In genomic region chr9:72773570-72773969, GRCh38 we compare ENCODE assay signal across 19 cellular contexts.
DNase-seq lines count a peak whose midpoint lies in the region; ATAC-seq and TF ChIP-seq lines count a peak whose summit lies in the region.
"Had no signal": no experiment of that assay in that cellular context is flagged by ENCODE, and none has a peak within 500 bp of the region (broad histone marks: within the 10 kb centered on the region; RNA-seq: fewer than 3 reads in every experiment).

No MANE protein-coding gene starts in this region.

- H3K36me3 Mint-ChIP-seq in activated T-helper 17 cell treated with anti-CD3 and anti-CD28 coated beads, Interleukin-2, amount 50 U/mL, for 72 hours (ENCODE audit: low read depth), result no peaks in the 10 kb centered on the region
- no peaks in the 10 kb centered on the region for H3K36me3 Mint-ChIP-seq in activated CD4-positive, alpha-beta memory T cell treated with anti-CD3 and anti-CD28 coated beads for 36 hours

- no peaks in the 10 kb centered on the region for H3K9me3 ChIP-seq in ovary
- H3K9me3 ChIP-seq: Caco-2, prostate gland had no signal

- no peak for TF ChIP-seq EP300 in ovary (IDR thresholded peaks at IDR 0.05)

- DNase-seq in myocyte (ENCODE audit: low read depth) (peak; percentile 50), ovary (no peak), GM13976 (ENCODE audit: low spot score) (no peak)
- no peak for DNase-seq in activated CD4-positive, alpha-beta memory T cell treated with anti-CD3 and anti-CD28 coated beads for 36 hours
- DNase-seq: activated CD4-positive, alpha-beta T cell treated with anti-CD3 and anti-CD28 coated beads for 4 hours; activated CD8-positive, alpha-beta memory T cell treated with anti-CD3 and anti-CD28 coated beads, Interleukin-2, amount 50 U/mL, for 48 hours; activated naive CD4-positive, alpha-beta T cell; AML-193; Caco-2; H9; NCI-H1417 treated with DMSO at 0.1 percent for 48 hours; NCI-H2171; NCI-H748 treated with DMSO at 0.1 percent for 48 hours; PC-9 had no signal

- H3K4me3 Mint-ChIP-seq in activated T-helper 17 cell treated with anti-CD3 and anti-CD28 coated beads, Interleukin-2, amount 50 U/mL, for 72 hours, result no peak overlapping the region
- no peak overlapping the region for H3K4me3 Mint-ChIP-seq in activated CD4-positive, alpha-beta memory T cell treated with anti-CD3 and anti-CD28 coated beads for 36 hours
- H3K4me3 Mint-ChIP-seq: H9 had no signal

- WGBS in ovary, 3 donors, result 71 to 79% (median 75%) methylated on average over 2 of the region's 2 CpGs

- TF ChIP-seq POLR2A in ovary (IDR thresholded peaks at IDR 0.05), result no peak

- in situ Hi-C loops in GM13976 (cut with MboI; ENCODE audit: low sequenced_read_pairs, unreplicated experiment), result no loop called here

- H3K27ac ChIP-seq in ovary, result no peak overlapping the region
- H3K27ac ChIP-seq: PC-9, prostate gland had no signal

- intact Hi-C loops in activated CD4-positive, alpha-beta memory T cell treated with anti-CD3 and anti-CD28 coated beads for 36 hours (cut with micrococcal nuclease), result no loop called here
- intact Hi-C loops in ovary (cut with DNase I), result no loop called here

- POLR2A ChIA-PET in activated CD4-positive, alpha-beta memory T cell treated with anti-CD3 and anti-CD28 coated beads for 36 hours (lab: Charles Lee), result no interaction called here

- H3K36me3 ChIP-seq in ovary, result no peaks in the 10 kb centered on the region
- H3K36me3 ChIP-seq: prostate gland had no signal

- peak; percentile 67 for ATAC-seq in GM19395 (IDR thresholded peaks at IDR 0.05; ENCODE audit: unreplicated experiment)
- peak; percentile 68 for ATAC-seq in HG03378 (IDR thresholded peaks at IDR 0.05; ENCODE audit: unreplicated experiment)
- peak; percentile 39 for ATAC-seq in activated T-helper 17 cell treated with anti-CD3 and anti-CD28 coated beads, Interleukin-2, amount 50 U/mL, for 72 hours (replicated peaks)
- no peak for ATAC-seq in esophagus mucosa

- H3K4me3 ChIP-seq in ovary, result no peak overlapping the region
- H3K4me3 ChIP-seq: PC-9, prostate gland had no signal

- H3K27me3 Mint-ChIP-seq in activated T-helper 17 cell treated with anti-CD3 and anti-CD28 coated beads, Interleukin-2, amount 50 U/mL, for 72 hours, result peaks cover 26% of the 10 kb centered on the region
- peaks cover 7% of the 10 kb centered on the region for H3K27me3 Mint-ChIP-seq in activated CD4-positive, alpha-beta memory T cell treated with anti-CD3 and anti-CD28 coated beads for 36 hours

- no peaks in the 10 kb centered on the region for H3K9me3 Mint-ChIP-seq in activated T-helper 17 cell treated with anti-CD3 and anti-CD28 coated beads, Interleukin-2, amount 50 U/mL, for 72 hours
- H3K9me3 Mint-ChIP-seq in activated CD4-positive, alpha-beta memory T cell treated with anti-CD3 and anti-CD28 coated beads for 36 hours, result no peaks in the 10 kb centered on the region

- H3K27ac Mint-ChIP-seq in activated T-helper 17 cell treated with anti-CD3 and anti-CD28 coated beads, Interleukin-2, amount 50 U/mL, for 72 hours, result no peak overlapping the region
- H3K27ac Mint-ChIP-seq in activated CD4-positive, alpha-beta memory T cell treated with anti-CD3 and anti-CD28 coated beads for 36 hours, result no peak overlapping the region

- CTCF ChIA-PET in activated CD4-positive, alpha-beta memory T cell treated with anti-CD3 and anti-CD28 coated beads for 36 hours (lab: Charles Lee), result no interaction called here

- H3K4me1 ChIP-seq in ovary (ENCODE audit: insufficient read depth), result no peaks in the 10 kb centered on the region
- H3K4me1 ChIP-seq: Caco-2, prostate gland had no signal

- no peaks in the 10 kb centered on the region for H3K27me3 ChIP-seq in ovary

- H3K4me1 Mint-ChIP-seq in activated T-helper 17 cell treated with anti-CD3 and anti-CD28 coated beads, Interleukin-2, amount 50 U/mL, for 72 hours, result no peaks in the 10 kb centered on the region
- H3K4me1 Mint-ChIP-seq in activated CD4-positive, alpha-beta memory T cell treated with anti-CD3 and anti-CD28 coated beads for 36 hours (ENCODE audit: low read depth), result no peaks in the 10 kb centered on the region

- TF ChIP-seq CTCF in ovary (IDR thresholded peaks at IDR 0.05) (no peak), GM13976 (IDR thresholded peaks at IDR 0.05; ENCODE audit: borderline replicate concordance, control extremely low read depth, extremely low read depth, insufficient read depth, missing control alignments) (no peak)
